8 cellular contexts compared by ENCODE assay signal in the genomic region with DNA sequence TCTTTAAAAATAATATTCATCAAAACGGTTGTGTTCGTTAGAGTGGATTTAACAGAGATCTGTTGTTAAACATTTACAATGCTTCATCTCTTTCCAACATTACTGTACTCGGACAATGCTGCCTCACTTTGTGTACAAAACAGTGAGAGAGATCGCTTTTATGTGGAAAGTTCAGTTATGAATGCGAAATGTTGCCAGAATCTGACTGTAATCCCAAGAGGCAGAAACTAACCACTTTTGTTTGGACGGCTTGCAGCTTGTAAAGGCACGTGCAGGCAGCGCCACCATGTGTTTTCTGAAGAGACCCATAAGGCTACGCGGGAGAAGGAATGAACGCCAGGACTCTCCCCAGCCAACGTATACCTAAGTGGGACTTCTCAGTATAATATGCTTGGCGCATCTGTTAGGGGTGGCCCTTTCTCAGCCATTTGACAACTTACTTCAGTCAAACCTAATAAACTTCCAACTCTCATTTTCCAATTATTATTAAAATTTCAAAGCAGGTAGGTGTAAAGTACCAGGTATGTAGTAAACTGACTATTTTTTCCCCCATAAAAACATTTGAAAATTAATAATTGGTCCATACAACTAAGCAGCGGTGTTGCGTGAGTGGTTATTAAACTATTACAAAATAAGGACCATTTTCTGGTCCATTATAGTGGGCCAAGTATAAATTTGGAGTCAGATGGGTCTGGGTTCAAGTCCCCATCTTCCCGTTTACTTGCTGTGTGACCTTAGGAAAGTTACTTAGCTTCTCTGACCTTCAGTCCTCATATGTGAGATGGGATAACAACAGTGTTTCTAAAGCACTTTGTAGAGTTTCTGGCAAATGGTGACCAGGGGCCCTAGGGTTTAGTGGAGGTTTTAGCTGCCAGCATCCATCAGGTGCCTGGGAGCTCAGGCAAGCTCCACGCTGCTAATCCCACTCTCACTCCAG. TPM values are rescaled to one million over a fixed set of nuclear protein-coding genes. Genes with fewer than 3 reads are reported as not detected.
A peak's percentile ranks its signal among the peaks of the same experiment; 100 is the strongest.
DNase-seq lines count a peak whose midpoint lies in the region; ATAC-seq and TF ChIP-seq lines count a peak whose summit lies in the region.

No MANE protein-coding gene starts in this region.

- H3K4me1 ChIP-seq in spleen = peaks cover 5 to 31% (median 24%) of the 10 kb centered on the region in 6 donors

- H3K27me3 Mint-ChIP-seq in immature natural killer cell (ENCODE audit: low read depth in 3 of 3) = peaks cover 8 to 23% (median 9%) of the 10 kb centered on the region in 3 donors

- H3K36me3 ChIP-seq in spleen = no peaks in the 10 kb centered on the region

- ATAC-seq in HG02852 (IDR thresholded peaks at IDR 0.05; ENCODE audit: unreplicated experiment) = peak; percentile 86
- ATAC-seq in HG03571 (IDR thresholded peaks at IDR 0.05; ENCODE audit: unreplicated experiment) = no peak

- H3K36me3 Mint-ChIP-seq in immature natural killer cell = no peaks in the 10 kb centered on the region

- peaks cover 0 to 2% (median 0%) of the 10 kb centered on the region in 6 donors for H3K9me3 Mint-ChIP-seq in immature natural killer cell

- in situ Hi-C loops in T47D (cut with HindIII; ENCODE audit: low pct_unique_long_range_greater_than_20kb, low sequenced_read_pairs) = no loop called here

- TF ChIP-seq CTCF in GM12872 (IDR thresholded peaks at IDR 0.05; ENCODE audit: insufficient read depth, low read depth, low read length) (peak; percentile 79), spleen (IDR thresholded peaks at IDR 0.05 in 8 of 11, conservative IDR thresholded peaks at IDR 0.05 in 3 of 11) (peak; percentile 43 to 81 (median 68))

- H3K27ac ChIP-seq in spleen = no peak overlapping the region

- H3K9me3 ChIP-seq in spleen = peaks cover 0 to 5% (median 0%) of the 10 kb centered on the region in 8 donors

- no peak overlapping the region for H3K4me3 ChIP-seq in spleen

- TF ChIP-seq POLR2A in spleen (IDR thresholded peaks at IDR 0.05) = no peak

- peak; percentile 18 for DNase-seq in NCI-H2107 (lab: John Stamatoyannopoulos, UW)
- peak; percentile 66 for DNase-seq in UCSD-AML1 (lab: John Stamatoyannopoulos, UW; ENCODE audit: unreplicated experiment)
- DNase-seq in T47D (ENCODE audit: low read depth in 1 of 2, low spot score in 1 of 2) = peak; percentile 51 to 79
- peak; percentile 8 to 20 (median 11) for DNase-seq in immature natural killer cell
- DNase-seq in spleen = peak; percentile 89

- peaks cover 9 to 11% of the 10 kb centered on the region in 2 donors for H3K4me1 Mint-ChIP-seq in immature natural killer cell

- intact Hi-C loops in spleen (cut with DNase I; ENCODE audit: low total_unique reads) = loop anchor here (2.0 to 5.0 kb wide), 2 partner anchors 488 to 549 kb away; no protein-coding TSS in a partner anchor

- no peak overlapping the region for H3K4me3 Mint-ChIP-seq in immature natural killer cell

- H3K27ac Mint-ChIP-seq in immature natural killer cell = no peak overlapping the region

- 26 to 31% (median 30%) methylated on average over 17 of the region's 17 CpGs for WGBS in spleen, 5 donors

- peaks cover 0 to 24% (median 0%) of the 10 kb centered on the region in 7 donors for H3K27me3 ChIP-seq in spleen (replicated peaks in 1 of 7)

RNA-seq across cellular contexts. Expression of a gene that starts 5.6 kb away (rescaled TPM):
- polyA plus RNA-seq in immature natural killer cell = 10 to 100 TPM; 14.4 to 18.4 (median 14.6) TPM
- total RNA-seq in spleen = 10 to 100 TPM; 26.9 to 44.8 (median 33.9) TPM
- 10 to 100 TPM in 1 of 3 donors, 1 to 10 TPM in 2; 8.9 to 12.3 (median 9.4) TPM for polyA plus RNA-seq in spleen

Comparison
In these comparisons a context has a peak if more than half of its experiments do, and no peak if none do; other contexts are left out.
1. DNase-seq: peak in every context shown above with its lines; median percentile 89 in spleen; 66 in UCSD-AML1; 65 in T47D; 18 in NCI-H2107; 11 in immature natural killer cell.